In genomic region chr15:52179278-52180195, GRCh38 we compare ENCODE assay signal across 8 cellular contexts. TPM values are rescaled to one million over a fixed set of nuclear protein-coding genes. Genes with fewer than 3 reads are reported as not detected.
DNase-seq lines count a peak whose midpoint lies in the region; ATAC-seq and TF ChIP-seq lines count a peak whose summit lies in the region.

No MANE protein-coding gene starts in this region.

- H3K4me1 ChIP-seq in stomach = peaks cover 5 to 19% (median 17%) of the 10 kb centered on the region in 4 donors

- peaks cover 44% of the 10 kb centered on the region for H3K27me3 Mint-ChIP-seq in neural crest cell (ENCODE audit: low read depth)

- H3K9me3 Mint-ChIP-seq in neural crest cell = no peaks in the 10 kb centered on the region

- ATAC-seq in GM21825 (IDR thresholded peaks at IDR 0.05; ENCODE audit: unreplicated experiment) = peak; percentile 76

- H3K36me3 ChIP-seq in KOPT-K1 (ENCODE audit: insufficient read depth, low read length) (no peaks in the 10 kb centered on the region), stomach (no peaks in the 10 kb centered on the region)

- DNase-seq in ELF-1 (ENCODE audit: low read depth, low spot score) (peak; percentile 81), RPMI7951 (ENCODE audit: low read depth) (peak; percentile 80), activated gamma-delta T cell (lab: John Stamatoyannopoulos, UW) (peak; percentile 75), fibroblast of the conjunctiva (ENCODE audit: low read depth) (peak; percentile 53), neural crest cell (ENCODE audit: low read depth, low spot score) (peak; percentile 63), stomach (peak; percentile 87)

- H3K27me3 ChIP-seq in stomach = peaks cover 0 to 10% (median 0%) of the 10 kb centered on the region in 3 donors

- H3K9me3 ChIP-seq in KOPT-K1 (ENCODE audit: insufficient read depth, low read length, poor library complexity, severe bottlenecking) = peaks cover 4% of the 10 kb centered on the region
- no peaks in the 10 kb centered on the region for H3K9me3 ChIP-seq in stomach

- H3K27ac ChIP-seq in KOPT-K1 (ENCODE audit: low read depth, low read length, poor library complexity, severe bottlenecking) (peak overlapping the region; percentile 73), stomach (peak overlapping the region; percentile 86 to 98 (median 93))

- TF ChIP-seq CTCF in neural crest cell (conservative IDR thresholded peaks at IDR 0.05) = peak; percentile 23
- TF ChIP-seq CTCF in stomach (IDR thresholded peaks at IDR 0.05) = no peak

- H3K36me3 Mint-ChIP-seq in neural crest cell (ENCODE audit: low read depth) = no peaks in the 10 kb centered on the region

- TF ChIP-seq POLR2A in stomach (IDR thresholded peaks at IDR 0.05) = no peak

- whole genome bisulfite sequencing in stomach, 5 donors = 0 to 2% (median 1%) methylated on average over 16 to 105 of the region's 105 CpGs

- H3K4me3 Mint-ChIP-seq in neural crest cell = peak overlapping the region; percentile 91

- H3K4me3 ChIP-seq in stomach = peak overlapping the region; percentile 68 to 87 (median 83)

- intact Hi-C loops in stomach (cut with DNase I; ENCODE audit: low total_unique reads) = no loop called here

- peaks cover 14% of the 10 kb centered on the region for H3K4me1 Mint-ChIP-seq in neural crest cell

- H3K27ac Mint-ChIP-seq in neural crest cell (ENCODE audit: unreplicated experiment) = peak overlapping the region; percentile 98

- no peak for TF ChIP-seq EP300 in stomach (IDR thresholded peaks at IDR 0.05)

RNA-seq across cellular contexts. Expression of gene GNB5, which starts 11.7 kb away (rescaled TPM):
- total RNA-seq in RPMI7951 (2014; rRNA removed; shearing (Covaris generic)) = 53.2 and 64.3 TPM in 2 replicates
- 15.8 and 16.7 TPM in 2 replicates for total RNA-seq in neural crest cell
- 100 to 1,000 TPM in 1 of 5 donors, 10 to 100 TPM in 2, 1 to 10 TPM in 2; 6.4 to 291 (median 14.0) TPM for total RNA-seq in stomach
- 10 to 100 TPM in 2 of 3 donors, 1 to 10 TPM in 1; 8.1 to 13.6 (median 11.8) TPM for polyA plus RNA-seq in stomach

Comparison
In these comparisons a context has a peak if more than half of its experiments do, and no peak if none do; other contexts are left out.
1. Peak in every context shown above with its lines: DNase-seq, ATAC-seq, H3K4me3 ChIP-seq and H3K27ac ChIP-seq.